Comparison of ENCODE assay signal across 8 cellular contexts in genomic region chr18:35231052-35231451, GRCh38. TPM values are rescaled to one million over a fixed set of nuclear protein-coding genes. Genes with fewer than 3 reads are reported as not detected.
DNase-seq lines count a peak whose midpoint lies in the region; ATAC-seq and TF ChIP-seq lines count a peak whose summit lies in the region.

No MANE protein-coding gene starts in this region.

- peak overlapping the region; percentile 46; the same call in 1 of the 2 replicates for H3K4me3 ChIP-seq in Karpas-422 (ENCODE audit: low read length)
- no peak overlapping the region for H3K4me3 ChIP-seq in Peyer's patch

- TF ChIP-seq CTCF in Calu3 (IDR thresholded peaks at IDR 0.05; ENCODE audit: unreplicated experiment): peak; percentile 83
- peak; percentile 79 to 96 (median 88) for TF ChIP-seq CTCF in Peyer's patch (IDR thresholded peaks at IDR 0.05)
- TF ChIP-seq CTCF in nephron progenitor cell (IDR thresholded peaks at IDR 0.05): peak; percentile 95

- peak overlapping the region; percentile 48; the same call in 1 of the 2 replicates for H3K9ac ChIP-seq in Karpas-422 (ENCODE audit: low read length)

- CTCF ChIA-PET in Calu3 (lab: Charles Lee): interaction anchor here (1.0 kb wide), 1 partner anchor 124 kb away, joined by 4 read pairs; no protein-coding TSS in a partner anchor

- H3K9me3 Mint-ChIP-seq in Calu3 (ENCODE audit: low read depth, unreplicated experiment): no peaks in the 10 kb centered on the region
- H3K9me3 Mint-ChIP-seq in nephron progenitor cell: no peaks in the 10 kb centered on the region

- no peaks in the 10 kb centered on the region for H4K20me1 ChIP-seq in Karpas-422 (ENCODE audit: insufficient read depth, low read depth, low read length)

- no peaks in the 10 kb centered on the region for H3K9me2 ChIP-seq in Karpas-422 (replicated peaks; ENCODE audit: insufficient read depth, low read length)

- H3K27me3 ChIP-seq in Karpas-422 (ENCODE audit: low read length) (no peaks in the 10 kb centered on the region), Peyer's patch (no peaks in the 10 kb centered on the region)

- DNase-seq in Calu3: peak; percentile 81
- peak; percentile 93 for DNase-seq in Karpas-422
- DNase-seq in Peyer's patch: peak; percentile 75 to 94 (median 83)
- peak; percentile 61 for DNase-seq in activated T-helper 1 cell treated with Interleukin-2 at 50 U/mL for 16 hours (ENCODE audit: low read depth)
- DNase-seq in fibroblast of peridontal ligament (ENCODE audit: extremely low read depth): peak; percentile 79
- DNase-seq in nephron progenitor cell: peak; percentile 80
- DNase-seq in stimulated activated naive CD4-positive, alpha-beta T cell treated with Interleukin-2 at 50 U/mL for 16 hours (lab: John Stamatoyannopoulos, UW): peak; percentile 67

- no peaks in the 10 kb centered on the region for H3K4me1 Mint-ChIP-seq in Calu3 (ENCODE audit: low read depth, unreplicated experiment)
- peaks cover 4% of the 10 kb centered on the region for H3K4me1 Mint-ChIP-seq in nephron progenitor cell

- BruUV-seq in Calu3 (replicated peaks; lab: Mats Ljungman, UMichigan): no TSS peak

- peak overlapping the region; percentile 72 for H3K4me2 ChIP-seq in Karpas-422 (ENCODE audit: low read depth, low read length, poor library complexity, severe bottlenecking)

- H3K27ac Mint-ChIP-seq in Calu3 (ENCODE audit: unreplicated experiment): no peak overlapping the region
- no peak overlapping the region for H3K27ac Mint-ChIP-seq in nephron progenitor cell

- peaks cover 4% of the 10 kb centered on the region for H3K4me1 ChIP-seq in Karpas-422 (ENCODE audit: low read length)
- no peaks in the 10 kb centered on the region for H3K4me1 ChIP-seq in Peyer's patch

- H3K27ac ChIP-seq in Karpas-422 (ENCODE audit: low read length): no peak overlapping the region
- no peak overlapping the region for H3K27ac ChIP-seq in Peyer's patch

- H3K36me3 ChIP-seq in Karpas-422 (ENCODE audit: insufficient read depth, low read length): no peaks in the 10 kb centered on the region
- no peaks in the 10 kb centered on the region for H3K36me3 ChIP-seq in Peyer's patch

- ATAC-seq in GM21529 (IDR thresholded peaks at IDR 0.05; ENCODE audit: unreplicated experiment): peak; percentile 89

- H3K79me2 ChIP-seq in Karpas-422 (ENCODE audit: low read length): no peaks in the 10 kb centered on the region

- peak overlapping the region; percentile 83 for H2AFZ ChIP-seq in Karpas-422 (ENCODE audit: low read length)

- H3K27me3 Mint-ChIP-seq in Calu3 (ENCODE audit: unreplicated experiment) (no peaks in the 10 kb centered on the region), nephron progenitor cell (ENCODE audit: low read depth, poor library complexity) (no peaks in the 10 kb centered on the region)

- TF ChIP-seq POLR2A in Peyer's patch (IDR thresholded peaks at IDR 0.05): no peak

- H3K9me3 ChIP-seq in Karpas-422 (ENCODE audit: low read length): peaks cover 3% of the 10 kb centered on the region; the same call in 1 of the 2 replicates
- H3K9me3 ChIP-seq in Peyer's patch: no peaks in the 10 kb centered on the region

- H3K4me3 Mint-ChIP-seq in Calu3 (ENCODE audit: low read depth, unreplicated experiment) (peak overlapping the region; percentile 21), nephron progenitor cell (peak overlapping the region; percentile 80)

- H3K36me3 Mint-ChIP-seq in Calu3 (ENCODE audit: insufficient read depth, unreplicated experiment) (no peaks in the 10 kb centered on the region), nephron progenitor cell (ENCODE audit: low read depth) (no peaks in the 10 kb centered on the region)

- intact Hi-C loops in Calu3 (cut with micrococcal nuclease; ENCODE audit: unreplicated experiment): loop anchor here (1.0 to 5.0 kb wide), 2 partner anchors 124 to 224 kb away; no protein-coding TSS in a partner anchor

RNA-seq across cellular contexts. Expression of gene ZNF397, which starts 9.8 kb away (rescaled TPM):
- total RNA-seq in Calu3 (2022): 27.9 and 29.2 TPM in 2 replicates
- 31.7 and 36.4 TPM in 2 replicates for total RNA-seq in Karpas-422 (2014; rRNA removed; shearing (Covaris generic); ENCODE audit: low replicate concordance)
- 10 to 100 TPM; 25.4 to 38.0 (median 29.6) TPM for total RNA-seq in Peyer's patch

RNA-seq across cellular contexts. Expression of gene ZSCAN30, which starts 59.0 kb away (rescaled TPM):
- total RNA-seq in Calu3 (2022) (15.9 and 17.0 TPM in 2 replicates), Peyer's patch (10 to 100 TPM; 20.3 to 51.2 (median 26.8) TPM)
- total RNA-seq in Karpas-422 (2014; rRNA removed; shearing (Covaris generic); ENCODE audit: low replicate concordance): 22.0 and 27.4 TPM in 2 replicates
